In the genomic region with DNA sequence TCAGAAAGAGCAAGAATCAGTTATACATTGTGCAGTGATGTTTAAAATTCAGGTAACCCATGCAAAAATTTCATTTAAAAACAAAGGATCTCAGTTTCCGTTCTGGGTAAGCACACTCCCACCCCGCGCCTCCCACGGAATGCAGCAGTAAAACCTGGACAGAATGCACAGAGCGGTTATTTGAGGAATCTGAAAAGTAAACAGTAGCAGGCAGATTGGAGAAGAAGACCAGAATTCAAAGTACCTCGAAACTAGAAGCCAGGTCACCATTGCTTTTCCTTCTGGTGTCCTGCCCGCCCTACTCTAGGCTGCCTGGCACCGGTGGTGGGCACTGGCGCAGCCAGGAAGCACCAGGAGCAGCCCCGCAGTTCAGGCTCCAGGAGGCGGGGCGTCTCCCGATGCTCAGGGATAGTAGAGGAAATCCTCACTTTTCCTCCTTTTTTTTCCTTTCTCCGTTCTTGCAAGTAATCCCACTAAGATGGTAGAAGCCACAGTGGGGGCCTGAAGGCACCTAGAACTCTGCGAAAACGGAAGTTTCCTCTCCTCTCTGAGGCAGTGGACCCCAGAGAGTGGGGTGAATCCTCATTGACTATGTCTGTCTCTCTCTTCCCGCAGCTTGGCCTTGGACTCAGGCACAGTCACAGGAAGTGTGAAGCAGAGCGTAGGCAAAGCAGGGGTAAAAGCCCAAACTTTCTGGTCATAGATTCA, we compare ENCODE assay signal across 12 cellular contexts. TPM values are rescaled to one million over a fixed set of nuclear protein-coding genes. Genes with fewer than 3 reads are reported as not detected.
DNase-seq lines count a peak whose midpoint lies in the region; ATAC-seq, FAIRE-seq and TF ChIP-seq lines count a peak whose summit lies in the region.
"Had no signal": no experiment of that assay in that cellular context is flagged by ENCODE, and none has a peak within 500 bp of the region (broad histone marks: within the 10 kb centered on the region; RNA-seq: fewer than 3 reads in every experiment).

No MANE protein-coding gene starts in this region.

- H3K36me3 ChIP-seq in cardiac muscle cell (no peaks in the 10 kb centered on the region), right atrium auricular region (no peaks in the 10 kb centered on the region), muscle layer of duodenum (ENCODE audit: control insufficient read depth in 1 of 2, insufficient read depth in 2 of 2, low read length in 2 of 2) (no peaks in the 10 kb centered on the region)
- H3K36me3 ChIP-seq: HAP-1 had no signal

- peak overlapping the region; percentile 94 for H3K27ac ChIP-seq in cardiac muscle cell
- H3K27ac ChIP-seq in right atrium auricular region: no peak overlapping the region
- peak overlapping the region; percentile 67 for H3K27ac ChIP-seq in muscle layer of duodenum (ENCODE audit: low read length)

- no peak for FAIRE-seq in urothelium cell line (lab: Jason Lieb, UNC)
- no peak for FAIRE-seq in GM19239 (lab: Jason Lieb, UNC)
- FAIRE-seq: colon had no signal

- H3K4me3 ChIP-seq in cardiac muscle cell (no peak overlapping the region), right atrium auricular region (peak overlapping the region in 1 of 2 donors; percentile 5), epithelial cell of esophagus (ENCODE audit: low read length) (peak overlapping the region; percentile 4), muscle layer of duodenum (ENCODE audit: low read depth in 1 of 2, low read length in 2 of 2) (peak overlapping the region; percentile 45 to 49)
- H3K4me3 ChIP-seq: HAP-1 had no signal

- H3K27me3 ChIP-seq in cardiac muscle cell (no peaks in the 10 kb centered on the region), right atrium auricular region (no peaks in the 10 kb centered on the region), muscle layer of duodenum (ENCODE audit: low read depth, low read length) (no peaks in the 10 kb centered on the region)

- TF ChIP-seq CTCF in cardiac muscle cell (IDR thresholded peaks at IDR 0.05; ENCODE audit: low read depth, low read length) (no peak), right atrium auricular region (IDR thresholded peaks at IDR 0.05) (no peak), epithelial cell of esophagus (IDR thresholded peaks at IDR 0.05; ENCODE audit: insufficient read depth, low read depth, low read length, missing control alignments) (no peak)

- DNase-seq in cardiac muscle cell (ENCODE audit: low read depth in 1 of 2, low spot score in 1 of 2): peak in 1 of 2 donors; percentile 43
- no peak for DNase-seq in right atrium auricular region (ENCODE audit: low spot score)
- DNase-seq in epithelial cell of esophagus (ENCODE audit: low read depth): no peak
- peak; percentile 40 for DNase-seq in urothelium cell line (ENCODE audit: low spot score)
- DNase-seq in GM19239 (ENCODE audit: insufficient read length, low spot score): no peak
- no peak for DNase-seq in stimulated activated CD4-positive, alpha-beta T cell treated with anti-CD3 and anti-CD28 coated beads, Interleukin-12 subunit alpha, Interleukin-12 subunit beta, amount 100 ng/mL, for 4 hours
- DNase-seq: activated CD4-positive, alpha-beta T cell treated with anti-CD3 and anti-CD28 coated beads, Interleukin-2, amount 10 ng/mL, durations not matched to agents 24 days and 14 days had no signal

- no peak for ATAC-seq in GM18868 (IDR thresholded peaks at IDR 0.05; ENCODE audit: unreplicated experiment)

- H3K9me3 ChIP-seq in cardiac muscle cell (ENCODE audit: low read depth) (no peaks in the 10 kb centered on the region), right atrium auricular region (no peaks in the 10 kb centered on the region), muscle layer of duodenum (ENCODE audit: control insufficient read depth in 1 of 2, low read length in 2 of 2) (no peaks in the 10 kb centered on the region)
- H3K9me3 ChIP-seq: HAP-1 had no signal

- peaks cover 56% of the 10 kb centered on the region for H3K4me1 ChIP-seq in cardiac muscle cell (ENCODE audit: low read depth)
- H3K4me1 ChIP-seq in right atrium auricular region: peaks cover 0 to 5% of the 10 kb centered on the region in 2 donors
- H3K4me1 ChIP-seq in muscle layer of duodenum (ENCODE audit: control insufficient read depth in 1 of 2, insufficient read depth in 2 of 2, low read length in 2 of 2): peaks cover 27 to 77% of the 10 kb centered on the region in 2 donors

RNA-seq across cellular contexts. Expression of a gene that starts 28.3 kb away (rescaled TPM):
- total RNA-seq in cardiac muscle cell (7.7 and 8.4 TPM in 2 replicates), right atrium auricular region (1 to 10 TPM; 1.2 to 1.5 TPM)
- polyA plus RNA-seq in cardiac muscle cell: 4.3 and 6.8 TPM in 2 replicates
- total RNA-seq: activated CD4-positive, alpha-beta T cell treated with anti-CD3 and anti-CD28 coated beads, Interleukin-2, amount 10 ng/mL, durations not matched to agents 24 days and 14 days had no signal
- polyA plus RNA-seq: neural cell had no signal

Comparison
In these comparisons a context has a peak if more than half of its experiments do, and no peak if none do; other contexts are left out.
1. H3K27ac ChIP-seq: peak in cardiac muscle cell (single experiment) and muscle layer of duodenum (single experiment); none in right atrium auricular region (0 of 2).